In genomic region chr10:119028900-119029612, GRCh38 we compare ENCODE assay signal across 8 cellular contexts. TPM values are rescaled to one million over a fixed set of nuclear protein-coding genes. Genes with fewer than 3 reads are reported as not detected.
DNase-seq lines count a peak whose midpoint lies in the region; TF ChIP-seq lines count a peak whose summit lies in the region.

No MANE protein-coding gene starts in this region.

- peaks cover 57% of the 10 kb centered on the region for H3K4me1 ChIP-seq in left ventricle myocardium inferior

- no peaks in the 10 kb centered on the region for H3K27me3 ChIP-seq in left ventricle myocardium inferior (ENCODE audit: low read depth)

- peaks cover 17% of the 10 kb centered on the region for H3K27me3 Mint-ChIP-seq in progenitor cell of endocrine pancreas
- H3K27me3 Mint-ChIP-seq in type B pancreatic cell: peaks cover 4% of the 10 kb centered on the region

- H3K36me3 Mint-ChIP-seq in progenitor cell of endocrine pancreas (ENCODE audit: insufficient read depth) (peaks cover 3% of the 10 kb centered on the region), type B pancreatic cell (peaks cover 12% of the 10 kb centered on the region)

- H3K27ac ChIP-seq in left ventricle myocardium inferior (replicated peaks): peak overlapping the region; percentile 80

- H3K9me3 ChIP-seq in left ventricle myocardium inferior (replicated peaks): no peaks in the 10 kb centered on the region

- H3K36me3 ChIP-seq in left ventricle myocardium inferior: peaks cover 7% of the 10 kb centered on the region

- H3K4me3 Mint-ChIP-seq in progenitor cell of endocrine pancreas (ENCODE audit: low read depth) (peak overlapping the region; percentile 70), type B pancreatic cell (peak overlapping the region; percentile 85)

- intact Hi-C loops in left ventricle myocardium inferior (cut with micrococcal nuclease): no loop called here

- peak; percentile 47 for TF ChIP-seq CTCF in left ventricle myocardium inferior (IDR thresholded peaks at IDR 0.05; ENCODE audit: borderline replicate concordance)
- TF ChIP-seq CTCF in progenitor cell of endocrine pancreas (IDR thresholded peaks at IDR 0.05; ENCODE audit: unreplicated experiment): peak; percentile 25
- no peak for TF ChIP-seq CTCF in type B pancreatic cell (conservative IDR thresholded peaks at IDR 0.05)

- H3K4me1 Mint-ChIP-seq in progenitor cell of endocrine pancreas (ENCODE audit: low read depth) (peaks cover 7% of the 10 kb centered on the region), type B pancreatic cell (ENCODE audit: unreplicated experiment) (peaks cover 6% of the 10 kb centered on the region)

- H3K27ac Mint-ChIP-seq in progenitor cell of endocrine pancreas (peak overlapping the region; percentile 73), type B pancreatic cell (peak overlapping the region; percentile 29)

- H3K9me3 Mint-ChIP-seq in progenitor cell of endocrine pancreas (ENCODE audit: low read depth) (no peaks in the 10 kb centered on the region), type B pancreatic cell (no peaks in the 10 kb centered on the region)

- H3K4me3 ChIP-seq in left ventricle myocardium inferior: peak overlapping the region; percentile 78

- DNase-seq in GDM1 (lab: John Stamatoyannopoulos, UW) (peak; percentile 68), HCEC 1CT (peak; percentile 83), MV-4-11 (lab: John Stamatoyannopoulos, UW) (peak; percentile 83), T-helper 1 cell (peak; percentile 66 to 83 (median 68)), amniotic stem cell (lab: John Stamatoyannopoulos, UW) (peak; percentile 40), left ventricle myocardium inferior (peak; percentile 92), progenitor cell of endocrine pancreas (ENCODE audit: low spot score, unreplicated experiment) (peak; percentile 82), type B pancreatic cell (ENCODE audit: extremely low spot score, unreplicated experiment) (peak; percentile 94)

RNA-seq across cellular contexts. Expression of gene NANOS1, which starts 0.5 kb away (rescaled TPM):
- total RNA-seq in left ventricle myocardium inferior (11.7 TPM), progenitor cell of endocrine pancreas (2.7 and 3.5 TPM in 2 replicates), type B pancreatic cell (ENCODE audit: low replicate concordance) (10.1 and 14.4 TPM in 2 replicates)

RNA-seq across cellular contexts. Expression of gene EIF3A, which starts 51.6 kb away (rescaled TPM):
- total RNA-seq in left ventricle myocardium inferior: 103 TPM
- 127 and 129 TPM in 2 replicates for total RNA-seq in progenitor cell of endocrine pancreas
- 132 and 141 TPM in 2 replicates for total RNA-seq in type B pancreatic cell (ENCODE audit: low replicate concordance)

Comparison
In these comparisons a context has a peak if more than half of its experiments do, and no peak if none do; other contexts are left out.
1. Peak in every context shown above with its lines: DNase-seq, H3K4me3 ChIP-seq and H3K27ac ChIP-seq.
2. DNase-seq: peak in every context shown above with its lines; median percentile 94 in type B pancreatic cell; 92 in left ventricle myocardium inferior; 83 in HCEC 1CT; 83 in MV-4-11; 82 in progenitor cell of endocrine pancreas; 68 in GDM1; 68 in T-helper 1 cell; 40 in amniotic stem cell.